Comparison of ENCODE assay signal across 27 cellular contexts in genomic region chr10:90644165-90644564, GRCh38.
A peak's percentile ranks its signal among the peaks of the same experiment; 100 is the strongest.
DNase-seq lines count a peak whose midpoint lies in the region; ATAC-seq and TF ChIP-seq lines count a peak whose summit lies in the region.
"Had no signal": no experiment of that assay in that cellular context is flagged by ENCODE, and none has a peak within 500 bp of the region (broad histone marks: within the 10 kb centered on the region; RNA-seq: fewer than 3 reads in every experiment).

No MANE protein-coding gene starts in this region.

- TF ChIP-seq CTCF in epithelial cell of esophagus (IDR thresholded peaks at IDR 0.05; ENCODE audit: insufficient read depth, low read depth, low read length, missing control alignments) = no peak

- no peak overlapping the region for H3K4me3 ChIP-seq in ACC112 (ENCODE audit: low read depth, low read length)
- no peak overlapping the region for H3K4me3 ChIP-seq in epithelial cell of esophagus (ENCODE audit: low read length)
- H3K4me3 ChIP-seq: K562, lower lobe of right lung, right lobe of liver, SJCRH30, suprapubic skin had no signal

- H3K36me3 ChIP-seq in ACC112 (ENCODE audit: insufficient read depth, low read length) = no peaks in the 10 kb centered on the region
- H3K36me3 ChIP-seq: lower lobe of right lung, right lobe of liver, SJCRH30, suprapubic skin had no signal

- H3K79me2 ChIP-seq in ACC112 (ENCODE audit: control insufficient read depth, insufficient read depth, low read length, unreplicated experiment) = no peaks in the 10 kb centered on the region

- H3K27me3 ChIP-seq in ACC112 (ENCODE audit: insufficient read depth, low read length) = no peaks in the 10 kb centered on the region
- H3K27me3 ChIP-seq: right lobe of liver, SJCRH30, suprapubic skin had no signal

- H3K27ac ChIP-seq in ACC112 (ENCODE audit: low read depth, low read length) = peak overlapping the region; percentile 64
- H3K27ac ChIP-seq: lower lobe of right lung, right lobe of liver, SJCRH30, suprapubic skin had no signal

- no peak for ATAC-seq in GM21367 (IDR thresholded peaks at IDR 0.05; ENCODE audit: unreplicated experiment)
- ATAC-seq: K562; lower lobe of right lung; right lobe of liver; stimulated activated memory B cell treated with anti-CD40 and anti-IgM and Interleukin-4, amounts not matched to agents 10 μg/mL and 1 μg/mL and 100 μg/mL, for 72 hours; T-cell had no signal

- DNase-seq in HT1080 (ENCODE audit: low read depth) (peak; percentile 62), epithelial cell of esophagus (ENCODE audit: low read depth) (peak; percentile 55), non-pigmented ciliary epithelial cell (ENCODE audit: low read depth) (peak; percentile 81), NCI-H2196 treated with DMSO at 0.1 percent for 48 hours (lab: John Stamatoyannopoulos, UW; ENCODE audit: unreplicated experiment) (no peak), germinal center (ENCODE audit: low spot score) (no peak), superior temporal gyrus (ENCODE audit: extremely low spot score) (no peak)
- DNase-seq: activated CD4-positive, alpha-beta T cell treated with anti-CD3 and anti-CD28 coated beads, Interleukin-2, amount 50 U/mL, for 4 hours; activated CD4-positive, CD25-positive, alpha-beta regulatory T cell; activated naive CD4-positive, alpha-beta T cell treated with anti-CD3 and anti-CD28 coated beads, Interleukin-2, amount 50 U/mL, for 16 hours; amygdala; CD4-positive, CD25-positive, alpha-beta regulatory T cell; GOT3; kidney glomerular epithelial cell; lower lobe of right lung; NCI-H2029 treated with DMSO at 0.1 percent for 48 hours; NCI-H2227 treated with DMSO at 0.1 percent for 48 hours; NCI-H69; nephron progenitor cell; right lobe of liver; SJCRH30; stimulated activated CD4-positive, alpha-beta T cell treated with anti-CD3 and anti-CD28 coated beads, Interleukin-4, amount 100 ng/mL, for 4 hours; T-cell had no signal

- H3K4me1 ChIP-seq in ACC112 (ENCODE audit: control insufficient read depth, insufficient read depth, low read length, unreplicated experiment) = peaks cover 34% of the 10 kb centered on the region
- H3K4me1 ChIP-seq: lower lobe of right lung, right lobe of liver, SJCRH30, suprapubic skin had no signal

- no peak overlapping the region for H2AFZ ChIP-seq in ACC112 (ENCODE audit: low read length, unreplicated experiment)

Comparison
In these comparisons a context has a peak if more than half of its experiments do, and no peak if none do; other contexts are left out.
1. DNase-seq: peak in HT1080 (single experiment), epithelial cell of esophagus (single experiment) and non-pigmented ciliary epithelial cell (single experiment); none in NCI-H2196 treated with DMSO at 0.1 percent for 48 hours (single experiment), germinal center (single experiment) and superior temporal gyrus (single experiment).